10 cellular contexts compared by ENCODE assay signal in the genomic region with DNA sequence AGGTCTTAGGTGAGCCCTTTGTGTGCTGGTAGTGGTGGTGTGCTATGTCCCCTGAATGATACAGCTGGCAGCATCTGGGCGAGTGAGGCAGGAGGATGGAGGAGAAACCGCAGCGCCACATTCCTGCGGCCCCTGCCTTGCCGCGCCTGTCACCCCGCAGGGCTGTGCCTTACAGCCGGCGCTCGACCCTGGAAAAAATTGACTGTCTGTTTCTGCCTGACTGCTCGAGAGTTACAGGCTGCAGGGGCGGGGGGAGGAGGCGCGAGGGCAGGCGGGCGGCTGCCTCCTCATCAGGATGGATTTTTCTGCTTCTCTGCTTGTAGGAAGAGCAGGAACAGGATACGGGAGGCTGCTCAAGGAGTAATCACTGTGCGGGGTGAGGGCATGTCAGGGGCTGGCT.
A peak's percentile ranks its signal among the peaks of the same experiment; 100 is the strongest.
DNase-seq lines count a peak whose midpoint lies in the region; ATAC-seq and TF ChIP-seq lines count a peak whose summit lies in the region.
"Had no signal": no experiment of that assay in that cellular context is flagged by ENCODE, and none has a peak within 500 bp of the region (broad histone marks: within the 10 kb centered on the region; RNA-seq: fewer than 3 reads in every experiment).

No MANE protein-coding gene starts in this region.

- CTCF ChIA-PET in naive thymus-derived CD4-positive, alpha-beta T cell (lab: Charles Lee): no interaction called here

- H3K4me3 Mint-ChIP-seq in progenitor cell of endocrine pancreas (ENCODE audit: low read depth): no peak overlapping the region
- no peak overlapping the region for H3K4me3 Mint-ChIP-seq in naive thymus-derived CD4-positive, alpha-beta T cell
- H3K4me3 Mint-ChIP-seq: activated CD8-positive, alpha-beta T cell treated with anti-CD3 and anti-CD28 coated beads for 36 hours had no signal

- peak; percentile 78 for DNase-seq in ELF-1 (ENCODE audit: low read depth, low spot score)
- DNase-seq in NCI-H526 (lab: John Stamatoyannopoulos, UW): peak; percentile 19 to 75
- peak; percentile 29 for DNase-seq in fibroblast of pulmonary artery (ENCODE audit: low read depth)
- DNase-seq in progenitor cell of endocrine pancreas (ENCODE audit: low spot score, unreplicated experiment): no peak
- DNase-seq in putamen (ENCODE audit: low spot score): no peak
- no peak for DNase-seq in naive thymus-derived CD4-positive, alpha-beta T cell
- DNase-seq in cerebellar cortex (ENCODE audit: low spot score): no peak
- DNase-seq: activated CD8-positive, alpha-beta T cell treated with anti-CD3 and anti-CD28 coated beads for 36 hours; posterior cingulate gyrus had no signal

- no peak for TF ChIP-seq CTCF in fibroblast of pulmonary artery (IDR thresholded peaks at IDR 0.05; ENCODE audit: low read length, missing control alignments)
- no peak for TF ChIP-seq CTCF in progenitor cell of endocrine pancreas (IDR thresholded peaks at IDR 0.05; ENCODE audit: unreplicated experiment)

- H3K27me3 ChIP-seq in naive thymus-derived CD4-positive, alpha-beta T cell (ENCODE audit: control insufficient read depth in 2 of 2, insufficient read depth in 2 of 2, low read length in 2 of 2): peaks cover 0 to 4% of the 10 kb centered on the region in 2 donors

- H3K36me3 Mint-ChIP-seq in progenitor cell of endocrine pancreas (ENCODE audit: insufficient read depth): no peaks in the 10 kb centered on the region
- peaks cover 0 to 4% (median 0%) of the 10 kb centered on the region in 5 donors for H3K36me3 Mint-ChIP-seq in naive thymus-derived CD4-positive, alpha-beta T cell

- no peaks in the 10 kb centered on the region for H3K9me3 ChIP-seq in naive thymus-derived CD4-positive, alpha-beta T cell (ENCODE audit: control insufficient read depth in 2 of 3, low read length in 3 of 3)

- no peak overlapping the region for H3K27ac ChIP-seq in naive thymus-derived CD4-positive, alpha-beta T cell (ENCODE audit: low read depth, low read length)

- H3K4me1 Mint-ChIP-seq in progenitor cell of endocrine pancreas (ENCODE audit: low read depth): peaks cover 3% of the 10 kb centered on the region
- peaks cover 0 to 2% (median 0%) of the 10 kb centered on the region in 7 donors for H3K4me1 Mint-ChIP-seq in naive thymus-derived CD4-positive, alpha-beta T cell

- H3K4me1 ChIP-seq in naive thymus-derived CD4-positive, alpha-beta T cell (ENCODE audit: control insufficient read depth in 2 of 2, insufficient read depth in 2 of 2, low read length in 2 of 2): no peaks in the 10 kb centered on the region

- POLR2A ChIA-PET in naive thymus-derived CD4-positive, alpha-beta T cell (lab: Charles Lee): no interaction called here

- H3K9me3 Mint-ChIP-seq in progenitor cell of endocrine pancreas (ENCODE audit: low read depth): no peaks in the 10 kb centered on the region
- peaks cover 0 to 8% (median 0%) of the 10 kb centered on the region in 11 donors for H3K9me3 Mint-ChIP-seq in naive thymus-derived CD4-positive, alpha-beta T cell
- H3K9me3 Mint-ChIP-seq: activated CD8-positive, alpha-beta T cell treated with anti-CD3 and anti-CD28 coated beads for 36 hours had no signal

- H3K36me3 ChIP-seq in naive thymus-derived CD4-positive, alpha-beta T cell (ENCODE audit: control insufficient read depth in 2 of 3, insufficient read depth in 3 of 3, low read length in 3 of 3): no peaks in the 10 kb centered on the region

- no peak overlapping the region for H3K4me3 ChIP-seq in fibroblast of pulmonary artery (replicated peaks; ENCODE audit: low read depth, low read length)
- H3K4me3 ChIP-seq in naive thymus-derived CD4-positive, alpha-beta T cell (ENCODE audit: low read length): no peak overlapping the region

- intact Hi-C loops in naive thymus-derived CD4-positive, alpha-beta T cell (cut with micrococcal nuclease): no loop called here

- peaks cover 71% of the 10 kb centered on the region for H3K27me3 Mint-ChIP-seq in progenitor cell of endocrine pancreas
- H3K27me3 Mint-ChIP-seq in naive thymus-derived CD4-positive, alpha-beta T cell: peaks cover 17 to 62% (median 47%) of the 10 kb centered on the region in 5 donors

- ATAC-seq in GM21526 (IDR thresholded peaks at IDR 0.05; ENCODE audit: low FRiP score, unreplicated experiment): no peak
- ATAC-seq in naive thymus-derived CD4-positive, alpha-beta T cell: no peak
- ATAC-seq: activated CD8-positive, alpha-beta T cell treated with anti-CD3 and anti-CD28 coated beads for 36 hours had no signal

- peak overlapping the region; percentile 53 for H3K27ac Mint-ChIP-seq in progenitor cell of endocrine pancreas
- H3K27ac Mint-ChIP-seq in naive thymus-derived CD4-positive, alpha-beta T cell: no peak overlapping the region
- H3K27ac Mint-ChIP-seq: activated CD8-positive, alpha-beta T cell treated with anti-CD3 and anti-CD28 coated beads for 36 hours had no signal

Comparison
In these comparisons a context has a peak if more than half of its experiments do, and no peak if none do; other contexts are left out.
1. DNase-seq: peak in ELF-1 (single experiment), NCI-H526 (2 of 2) and fibroblast of pulmonary artery (single experiment); none in progenitor cell of endocrine pancreas (single experiment), putamen (single experiment), naive thymus-derived CD4-positive, alpha-beta T cell (0 of 9) and cerebellar cortex (single experiment).